Comparison of ENCODE assay signal across 8 cellular contexts in genomic region chr2:96960271-96960955, GRCh38. TPM values are rescaled to one million over a fixed set of nuclear protein-coding genes. Genes with fewer than 3 reads are reported as not detected.
DNase-seq lines count a peak whose midpoint lies in the region; ATAC-seq and TF ChIP-seq lines count a peak whose summit lies in the region.

No MANE protein-coding gene starts in this region.

- ATAC-seq in HG02981 (IDR thresholded peaks at IDR 0.05; ENCODE audit: unreplicated experiment) (peak; percentile 76), WTC11 (peak; percentile 92), GM19463 (IDR thresholded peaks at IDR 0.05; ENCODE audit: unreplicated experiment) (no peak)

- H3K27me3 Mint-ChIP-seq in WTC11 (ENCODE audit: low read depth): no peaks in the 10 kb centered on the region

- DNase-seq in GM04504 (ENCODE audit: low read depth) (peak; percentile 48), NCI-H226 (peak; percentile 60), WTC11 (ENCODE audit: low spot score) (peak; percentile 95), T47D (ENCODE audit: low read depth in 1 of 2, low spot score in 1 of 2) (peak; percentile 67 to 78), iris pigment epithelial cell (ENCODE audit: low read depth) (peak; percentile 78)
- DNase-seq in stimulated activated CD4-positive, alpha-beta T cell treated with anti-CD3 and anti-CD28 coated beads, Interleukin-1b, Interleukin-23, amount 100 ng/mL, for 1 hour (ENCODE audit: low read depth in 2 of 2): peak; percentile 63 to 76

- no peaks in the 10 kb centered on the region for H3K9me3 Mint-ChIP-seq in WTC11

- no peaks in the 10 kb centered on the region for H3K36me3 Mint-ChIP-seq in WTC11

- H3K27ac Mint-ChIP-seq in WTC11: no peak overlapping the region

- H3K4me3 Mint-ChIP-seq in WTC11: no peak overlapping the region

- POLR2A ChIA-PET in WTC11 (lab: Charles Lee): interaction anchor here (1.0 kb wide), 1 partner anchor 102 kb away, joined by 4 read pairs; the partner anchor contains the start of gene ANKRD39

- CTCF ChIA-PET in WTC11 (lab: Charles Lee): interaction anchor here (1.0 to 3.7 kb wide), 5 partner anchors 9 to 128 kb away, joined by 3 to 35 read pairs (median 4); partner anchors contain the start of gene ANKRD39

- in situ Hi-C loops in T47D (cut with HindIII; ENCODE audit: low pct_unique_long_range_greater_than_20kb, low sequenced_read_pairs): no loop called here

- TF ChIP-seq CTCF in WTC11 (IDR thresholded peaks at IDR 0.05): peak; percentile 93

- H3K4me1 Mint-ChIP-seq in WTC11: peaks cover 14% of the 10 kb centered on the region

TF ChIP-seq in WTC11, 78 proteins besides CTCF, POLR2A, EP300 and RAD21:
- TF ChIP-seq ZNF396 (CRISPR knock-in tag; IDR thresholded peaks at IDR 0.05; ENCODE audit: borderline replicate concordance) (no peak), PREB (CRISPR knock-in tag; IDR thresholded peaks at IDR 0.05; ENCODE audit: borderline replicate concordance) (no peak), ZNF512 (CRISPR knock-in tag; IDR thresholded peaks at IDR 0.05; ENCODE audit: borderline replicate concordance) (no peak), ZNF232 (CRISPR knock-in tag; IDR thresholded peaks at IDR 0.05) (no peak), JUN (CRISPR knock-in tag; IDR thresholded peaks at IDR 0.05) (no peak), RORB (CRISPR knock-in tag; IDR thresholded peaks at IDR 0.05) (no peak), ZSCAN18 (CRISPR knock-in tag; IDR thresholded peaks at IDR 0.05) (no peak), ATF1 (CRISPR knock-in tag; IDR thresholded peaks at IDR 0.05) (no peak), ARID4B (CRISPR knock-in tag; IDR thresholded peaks at IDR 0.05; ENCODE audit: borderline replicate concordance) (no peak), FOXP4 (CRISPR knock-in tag; IDR thresholded peaks at IDR 0.05) (0 out of 2 replicates have a peak, but pooled peaks have one; percentile 57), PRDM15 (CRISPR knock-in tag; IDR thresholded peaks at IDR 0.05) (peak; percentile 66), ZNF121 (CRISPR knock-in tag; IDR thresholded peaks at IDR 0.05) (peak; percentile 91), MYBL2 (CRISPR knock-in tag; IDR thresholded peaks at IDR 0.05) (no peak), SP1 (CRISPR knock-in tag; conservative IDR thresholded peaks at IDR 0.05) (peak; percentile 44; the same call in 1 of the 2 replicates)

RNA-seq across cellular contexts. Expression of gene FAM178B, which starts 26.0 kb away (rescaled TPM):
- 0.52 to 0.71 TPM (median 0.62 TPM) in 3 replicates for total RNA-seq in WTC11 (2021)
